12 cellular contexts compared by ENCODE assay signal in the genomic region with DNA sequence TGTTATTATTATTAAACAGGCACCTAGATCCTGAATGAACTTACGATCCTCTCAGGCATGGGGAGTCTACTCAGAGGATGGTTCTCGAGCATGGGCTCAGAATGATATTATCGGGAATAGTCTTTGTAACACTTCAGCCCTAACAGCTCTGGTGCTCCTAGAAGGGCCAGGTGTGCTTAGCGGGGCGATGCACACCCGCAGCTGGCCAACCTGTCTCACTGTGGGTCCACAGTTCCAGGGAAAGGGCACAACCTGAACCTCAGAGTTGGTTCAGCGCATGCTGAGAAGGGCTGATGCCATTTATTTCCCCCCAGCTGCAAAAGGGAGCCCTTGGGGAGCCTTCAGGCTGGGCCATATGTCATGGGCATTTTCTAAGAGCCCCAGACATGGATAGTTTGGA.
"Had no signal": no experiment of that assay in that cellular context is flagged by ENCODE, and none has a peak within 500 bp of the region (broad histone marks: within the 10 kb centered on the region; RNA-seq: fewer than 3 reads in every experiment).

No MANE protein-coding gene starts in this region.

- ATAC-seq: right lobe of liver had no signal

- H3K4me3 ChIP-seq: right lobe of liver had no signal

- H3K36me3 ChIP-seq: right lobe of liver had no signal

- H3K27ac ChIP-seq: right lobe of liver had no signal

- H3K9me3 ChIP-seq: right lobe of liver had no signal

- DNase-seq: activated CD4-positive, alpha-beta T cell treated with anti-CD3 and anti-CD28 coated beads for 1 hour; activated CD4-positive, alpha-beta T cell treated with anti-CD3 and anti-CD28 coated beads, Interleukin-2, amount 50 U/mL, for 4 hours; activated naive CD4-positive, alpha-beta T cell treated with Interleukin-2 at 50 U/mL for 16 hours; activated T-cell treated with anti-CD3 and anti-CD28 coated beads for 4 hours; endodermal cell; erythroblast; hippocampal formation; nephron progenitor cell; right lobe of liver; stimulated activated naive CD8-positive, alpha-beta T cell treated with anti-CD3 and anti-CD28 coated beads, Interleukin-15, Interleukin-2, amounts not matched to agents 100 U/mL and 50 U/mL, for 24 hours; T-helper 1 cell; T1000 had no signal

- H3K4me1 ChIP-seq: right lobe of liver had no signal

- H3K27me3 ChIP-seq: right lobe of liver had no signal
